23 cellular contexts compared by ENCODE assay signal in genomic region chr13:55483626-55484158, GRCh38.
DNase-seq lines count a peak whose midpoint lies in the region; ATAC-seq and TF ChIP-seq lines count a peak whose summit lies in the region.
"Had no signal": no experiment of that assay in that cellular context is flagged by ENCODE, and none has a peak within 500 bp of the region (broad histone marks: within the 10 kb centered on the region; RNA-seq: fewer than 3 reads in every experiment).

No MANE protein-coding gene starts in this region.

- no peak overlapping the region for H3K4me2 ChIP-seq in neural cell (ENCODE audit: low read length)
- H3K4me2 ChIP-seq in GM23338: no peak overlapping the region
- H3K4me2 ChIP-seq: BLaER1 had no signal

- TF ChIP-seq RAD21 in neural cell (conservative IDR thresholded peaks at IDR 0.05): peak; percentile 26

- TF ChIP-seq EP300 in neural cell (conservative IDR thresholded peaks at IDR 0.05; ENCODE audit: poor library complexity, severe bottlenecking): peak; percentile 100

- 34 to 36% methylated on average over 3 of the region's 3 CpGs for WGBS in testis, 2 donors

- H3K4me1 ChIP-seq in testis (no peaks in the 10 kb centered on the region), GM23338 (ENCODE audit: insufficient read depth) (no peaks in the 10 kb centered on the region)
- H3K4me1 ChIP-seq: BE2C, BLaER1 had no signal

- intact Hi-C loops in testis (cut with DNase I; ENCODE audit: low total_unique reads): no loop called here

- no peak overlapping the region for H3K4me3 ChIP-seq in neural cell (ENCODE audit: low read length)
- no peak overlapping the region for H3K4me3 ChIP-seq in testis
- no peak overlapping the region for H3K4me3 ChIP-seq in GM23338
- H3K4me3 ChIP-seq: BLaER1, GM12878 had no signal

- H2AFZ ChIP-seq in neural cell (ENCODE audit: low read depth, low read length): no peak overlapping the region
- no peak overlapping the region for H2AFZ ChIP-seq in GM23338

- no peaks in the 10 kb centered on the region for H3K9me3 Mint-ChIP-seq in GM23338

- H3K4me3 Mint-ChIP-seq in GM23338: no peak overlapping the region
- H3K4me3 Mint-ChIP-seq: CD14-positive monocyte; CD4-positive, alpha-beta memory T cell; CD4-positive, CD25-positive, alpha-beta regulatory T cell; CD8-positive, alpha-beta memory T cell had no signal

- H3K9me2 ChIP-seq in neural cell (ENCODE audit: insufficient read depth, low read length): no peaks in the 10 kb centered on the region
- no peaks in the 10 kb centered on the region for H3K9me2 ChIP-seq in GM23338 (ENCODE audit: insufficient read depth)

- H3K27ac ChIP-seq in neural cell (ENCODE audit: low read length) (peak overlapping the region; percentile 52), testis (no peak overlapping the region), GM23338 (ENCODE audit: low read depth) (no peak overlapping the region)
- H3K27ac ChIP-seq: BLaER1 had no signal

- H3K36me3 ChIP-seq in neural cell (ENCODE audit: insufficient read depth, low read length) (no peaks in the 10 kb centered on the region), testis (ENCODE audit: low read depth, missing control alignments) (no peaks in the 10 kb centered on the region), GM23338 (ENCODE audit: insufficient read depth) (no peaks in the 10 kb centered on the region)
- H3K36me3 ChIP-seq: BE2C, BLaER1 had no signal

- no peaks in the 10 kb centered on the region for H3K36me3 Mint-ChIP-seq in GM23338 (ENCODE audit: low read depth)
- H3K36me3 Mint-ChIP-seq: CD14-positive monocyte; CD4-positive, alpha-beta memory T cell; CD4-positive, CD25-positive, alpha-beta regulatory T cell; CD8-positive, alpha-beta memory T cell had no signal

- H3K79me2 ChIP-seq in neural cell (replicated peaks; ENCODE audit: insufficient read depth, low read length) (no peaks in the 10 kb centered on the region), GM23338 (replicated peaks; ENCODE audit: insufficient read depth) (no peaks in the 10 kb centered on the region)

- ATAC-seq in GM23338: no peak
- ATAC-seq: GM12878 had no signal

- H4K20me1 ChIP-seq in neural cell (ENCODE audit: insufficient read depth): no peaks in the 10 kb centered on the region
- no peaks in the 10 kb centered on the region for H4K20me1 ChIP-seq in GM23338 (replicated peaks; ENCODE audit: insufficient read depth)
- H4K20me1 ChIP-seq: BLaER1 had no signal

- TF ChIP-seq POLR2A in testis (IDR thresholded peaks at IDR 0.05): no peak

- DNase-seq in pons (ENCODE audit: low spot score) (peak; percentile 2), testis (peak; percentile 31), GM23338 (ENCODE audit: low spot score) (no peak), SW480 (ENCODE audit: low spot score) (no peak)
- DNase-seq: 8988T; ACHN; BE2C; C1 segment of cervical spinal cord; CD4-positive, alpha-beta memory T cell; CD4-positive, CD25-positive, alpha-beta regulatory T cell; CD8-positive, alpha-beta memory T cell; COR-L47; DMS 273 treated with DMSO at 0.1 percent for 48 hours; DMS153; DMS53; DMS79; DND-41; EL; GDM1 had no signal

- no peaks in the 10 kb centered on the region for H3F3A ChIP-seq in neural cell (ENCODE audit: insufficient read depth, low read length, poor library complexity, severe bottlenecking)
- H3F3A ChIP-seq in GM23338 (replicated peaks; ENCODE audit: low read depth): no peaks in the 10 kb centered on the region

- TF ChIP-seq CTCF in neural cell (IDR thresholded peaks at IDR 0.05; ENCODE audit: poor library complexity, severe bottlenecking): no peak
- no peak for TF ChIP-seq CTCF in testis (IDR thresholded peaks at IDR 0.05)
- TF ChIP-seq CTCF in GM23338 (conservative IDR thresholded peaks at IDR 0.05; ENCODE audit: low read depth in 2 of 2): no peak

- no peaks in the 10 kb centered on the region for H3K27me3 Mint-ChIP-seq in GM23338 (ENCODE audit: insufficient read depth, low read depth, poor library complexity)
- H3K27me3 Mint-ChIP-seq: CD4-positive, alpha-beta memory T cell; CD4-positive, CD25-positive, alpha-beta regulatory T cell; CD8-positive, alpha-beta memory T cell had no signal

- no peak overlapping the region for H3K9ac ChIP-seq in neural cell (ENCODE audit: low read length)
- H3K9ac ChIP-seq: BLaER1 had no signal

- H3K9me3 ChIP-seq in neural cell (ENCODE audit: low read length): no peaks in the 10 kb centered on the region
- no peaks in the 10 kb centered on the region for H3K9me3 ChIP-seq in testis
- H3K9me3 ChIP-seq: BE2C, BLaER1 had no signal

- no peaks in the 10 kb centered on the region for H3K27me3 ChIP-seq in neural cell (ENCODE audit: insufficient read depth, low read depth, low read length)
- no peaks in the 10 kb centered on the region for H3K27me3 ChIP-seq in testis
- H3K27me3 ChIP-seq in GM23338 (ENCODE audit: insufficient read depth): no peaks in the 10 kb centered on the region
- H3K27me3 ChIP-seq: BE2C, BLaER1 had no signal

- no peak overlapping the region for H3K27ac Mint-ChIP-seq in GM23338
- H3K27ac Mint-ChIP-seq: CD14-positive monocyte; CD4-positive, alpha-beta memory T cell; CD4-positive, CD25-positive, alpha-beta regulatory T cell; CD8-positive, alpha-beta memory T cell had no signal

- H3K4me1 Mint-ChIP-seq in GM23338: no peaks in the 10 kb centered on the region
- H3K4me1 Mint-ChIP-seq: CD14-positive monocyte; CD4-positive, alpha-beta memory T cell; CD4-positive, CD25-positive, alpha-beta regulatory T cell; CD8-positive, alpha-beta memory T cell had no signal

TF ChIP-seq in neural cell, 6 proteins besides CTCF, POLR2A, EP300 and RAD21:
- TF ChIP-seq MXI1 (conservative IDR thresholded peaks at IDR 0.05; ENCODE audit: poor library complexity, severe bottlenecking): no peak
- no peak for TF ChIP-seq SMC3 (conservative IDR thresholded peaks at IDR 0.05; ENCODE audit: poor library complexity)
- peak; percentile 93 for TF ChIP-seq REST (IDR thresholded peaks at IDR 0.05; ENCODE audit: borderline replicate concordance)
- no peak for TF ChIP-seq TAF1 (IDR thresholded peaks at IDR 0.05; ENCODE audit: low read depth)
- no peak for TF ChIP-seq EZH2 (IDR thresholded peaks at IDR 0.05; ENCODE audit: borderline replicate concordance, insufficient read depth, low read length, poor library complexity, severe bottlenecking)
- peak; percentile 95 for TF ChIP-seq POLR2AphosphoS5 (IDR thresholded peaks at IDR 0.05)

TF ChIP-seq in GM23338, 12 proteins besides CTCF, POLR2A, EP300 and RAD21 (continues in another document):
- TF ChIP-seq ZNF462 (CRISPR knock-in tag; IDR thresholded peaks at IDR 0.05): no peak
- TF ChIP-seq JUNB (IDR thresholded peaks at IDR 0.05; ENCODE audit: unreplicated experiment): no peak
- no peak for TF ChIP-seq EZH2phosphoT487 (IDR thresholded peaks at IDR 0.05; ENCODE audit: unreplicated experiment)

Comparison
In these comparisons a context has a peak if more than half of its experiments do, and no peak if none do; other contexts are left out.
1. DNase-seq: peak in pons (single experiment) and testis (single experiment); none in GM23338 (single experiment) and SW480 (single experiment).